In genomic region chr12:38704455-38704854, GRCh38 we compare ENCODE assay signal across 21 cellular contexts.
DNase-seq lines count a peak whose midpoint lies in the region; ATAC-seq, FAIRE-seq and TF ChIP-seq lines count a peak whose summit lies in the region.
"Had no signal": no experiment of that assay in that cellular context is flagged by ENCODE, and none has a peak within 500 bp of the region (broad histone marks: within the 10 kb centered on the region; RNA-seq: fewer than 3 reads in every experiment).

No MANE protein-coding gene starts in this region.

- H3K4me3 ChIP-seq in liver (ENCODE audit: low read depth in 1 of 3, low read length in 3 of 3), result no peak overlapping the region
- no peak overlapping the region for H3K4me3 ChIP-seq in HepG2 (replicated peaks in 1 of 3; ENCODE audit: insufficient read depth in 1 of 3, low read depth in 2 of 3, low read length in 3 of 3)
- H3K4me3 ChIP-seq: A549; BLaER1 treated with 17β-estradiol and CSF1 and Interleukin-3, amounts not matched to agents 10 nM and 100 nM had no signal

- TF ChIP-seq EP300 in HepG2 (IDR thresholded peaks at IDR 0.05; ENCODE audit: low read depth in 2 of 2, low read length in 2 of 2), result no peak
- TF ChIP-seq EP300 in HepG2 (CRISPR knock-in tag; IDR thresholded peaks at IDR 0.05; ENCODE audit: borderline replicate concordance), result no peak

- intact Hi-C loops in HepG2 (cut with micrococcal nuclease; ENCODE audit: unreplicated experiment), result no loop called here

- no peaks in the 10 kb centered on the region for H4K20me1 ChIP-seq in HepG2 (ENCODE audit: insufficient read depth, low read length)
- H4K20me1 ChIP-seq: BLaER1 treated with 17β-estradiol and CSF1 and Interleukin-3, amounts not matched to agents 10 nM and 100 nM had no signal

- BruUV-seq in HepG2 (replicated peaks; lab: Mats Ljungman, UMichigan), result no TSS peak

- CTCF ChIA-PET in HepG2 (lab: Yijun Ruan, JAX; ENCODE audit: low intra/inter-chr PET ratio, low total read pairs), result no interaction called here

- in situ Hi-C loops in HepG2 (cut with HindIII; ENCODE audit: extremely low pct_ligation_motif_present, low pct_unique_long_range_greater_than_20kb), result no loop called here

- H3K36me3 ChIP-seq in liver (ENCODE audit: control insufficient read depth in 4 of 4, insufficient read depth in 3 of 4, low read depth in 1 of 4, low read length in 3 of 4) (peaks cover 0 to 5% (median 2%) of the 10 kb centered on the region in 4 donors), HepG2 (replicated peaks in 1 of 2; ENCODE audit: control insufficient read depth in 1 of 2, insufficient read depth in 2 of 2, low read length in 2 of 2) (no peaks in the 10 kb centered on the region)

- FAIRE-seq in HepG2 (lab: Jason Lieb, UNC), result no peak
- FAIRE-seq: A549, D721Med, G401.6, GM12891, GM19239 had no signal

- no peak overlapping the region for H3K4me3 Mint-ChIP-seq in effector memory CD8-positive, alpha-beta T cell
- H3K4me3 Mint-ChIP-seq: B cell; CD4-positive, alpha-beta T cell; CD8-positive, alpha-beta T cell had no signal

- H3K27me3 ChIP-seq in liver (ENCODE audit: control insufficient read depth in 4 of 4, insufficient read depth in 4 of 4, low read length in 3 of 4) (no peaks in the 10 kb centered on the region), HepG2 (ENCODE audit: control insufficient read depth in 1 of 2, insufficient read depth in 2 of 2, low read length in 2 of 2) (no peaks in the 10 kb centered on the region)
- H3K27me3 ChIP-seq: BLaER1 treated with 17β-estradiol and CSF1 and Interleukin-3, amounts not matched to agents 10 nM and 100 nM had no signal

- no peaks in the 10 kb centered on the region for H3K36me3 Mint-ChIP-seq in effector memory CD8-positive, alpha-beta T cell (ENCODE audit: insufficient read depth)
- H3K36me3 Mint-ChIP-seq: CD8-positive, alpha-beta T cell had no signal

- TF ChIP-seq CTCF in liver (IDR thresholded peaks at IDR 0.05; ENCODE audit: low read depth, low read length, missing input control) (no peak), HepG2 (CRISPR knock-in tag; IDR thresholded peaks at IDR 0.05) (no peak)

- ATAC-seq in HepG2, result no peak
- peak; percentile 53 for ATAC-seq in left lobe of liver
- no peak for ATAC-seq in HG02852 (IDR thresholded peaks at IDR 0.05; ENCODE audit: unreplicated experiment)
- no peak for ATAC-seq in effector memory CD8-positive, alpha-beta T cell (replicated peaks)
- ATAC-seq: A549; CD8-positive, alpha-beta T cell had no signal

- peaks cover 0 to 2% of the 10 kb centered on the region in 2 donors for H3K9me3 Mint-ChIP-seq in effector memory CD8-positive, alpha-beta T cell
- H3K9me3 Mint-ChIP-seq: CD4-positive, alpha-beta T cell had no signal

- H2AFZ ChIP-seq in HepG2 (ENCODE audit: low read length), result no peak overlapping the region

- POLR2A ChIA-PET in HepG2 (lab: Yijun Ruan, JAX), result no interaction called here

- no peak for TF ChIP-seq POLR2A in HepG2 (IDR thresholded peaks at IDR 0.05; ENCODE audit: insufficient read depth in 1 of 2, low read depth in 2 of 2, low read length in 2 of 2)

- DNase-seq in HepG2 (ENCODE audit: low spot score) (no peak), left lobe of liver (ENCODE audit: low spot score) (no peak)
- DNase-seq in effector memory CD8-positive, alpha-beta T cell, result no peak
- DNase-seq: AML-193; Caco-2; Calu3; CD4-positive, alpha-beta T cell; CD8-positive, alpha-beta T cell; DMS79 treated with DMSO at 0.1 percent for 48 hours; GF-D8 had no signal

- no peak overlapping the region for H3K27ac Mint-ChIP-seq in effector memory CD8-positive, alpha-beta T cell
- H3K27ac Mint-ChIP-seq: B cell; CD4-positive, alpha-beta T cell; CD8-positive, alpha-beta T cell had no signal

- no peaks in the 10 kb centered on the region for H3K27me3 Mint-ChIP-seq in effector memory CD8-positive, alpha-beta T cell
- H3K27me3 Mint-ChIP-seq: B cell; CD4-positive, alpha-beta T cell had no signal

- WGBS in liver, result 45% methylated on average over 1 of the region's 1 CpG
- WGBS in HepG2 (ENCODE audit: low lambda C conversion rate), result 55% methylated on average over 1 of the region's 1 CpG

- no peaks in the 10 kb centered on the region for H3K4me1 Mint-ChIP-seq in effector memory CD8-positive, alpha-beta T cell (ENCODE audit: low read depth in 2 of 2)
- H3K4me1 Mint-ChIP-seq: B cell had no signal

- H3K9me3 ChIP-seq in liver (ENCODE audit: control insufficient read depth in 4 of 4, low read length in 3 of 4) (no peaks in the 10 kb centered on the region), HepG2 (ENCODE audit: low read length) (no peaks in the 10 kb centered on the region)
- H3K9me3 ChIP-seq: A549, Caco-2 had no signal

- TF ChIP-seq RAD21 in liver (IDR thresholded peaks at IDR 0.05), result no peak
- TF ChIP-seq RAD21 in HepG2 (CRISPR knock-in tag; IDR thresholded peaks at IDR 0.05), result no peak

- no peaks in the 10 kb centered on the region for H3K79me2 ChIP-seq in HepG2 (ENCODE audit: insufficient read depth, low read length)

- no peak overlapping the region for H3K9ac ChIP-seq in liver (ENCODE audit: low read depth in 1 of 2, low read length in 2 of 2)
- H3K9ac ChIP-seq in HepG2 (ENCODE audit: insufficient read depth, low read depth, low read length), result no peak overlapping the region
- H3K9ac ChIP-seq: BLaER1 treated with 17β-estradiol and CSF1 and Interleukin-3, amounts not matched to agents 10 nM and 100 nM had no signal

- H3K4me2 ChIP-seq in HepG2 (ENCODE audit: low read depth, low read length), result no peak overlapping the region
- H3K4me2 ChIP-seq: A549; BLaER1 treated with 17β-estradiol and CSF1 and Interleukin-3, amounts not matched to agents 10 nM and 100 nM had no signal

- no peaks in the 10 kb centered on the region for H3K4me1 ChIP-seq in liver (ENCODE audit: control insufficient read depth in 4 of 4, insufficient read depth in 4 of 4, low read length in 3 of 4)
- H3K4me1 ChIP-seq in HepG2 (ENCODE audit: insufficient read depth, low read length), result no peaks in the 10 kb centered on the region
- H3K4me1 ChIP-seq: A549; BLaER1 treated with 17β-estradiol and CSF1 and Interleukin-3, amounts not matched to agents 10 nM and 100 nM; Caco-2 had no signal

- H3K27ac ChIP-seq in liver (ENCODE audit: low read depth in 1 of 2, low read length in 2 of 2) (no peak overlapping the region), HepG2 (ENCODE audit: extremely low read length, insufficient read depth, low read length) (no peak overlapping the region)
- H3K27ac ChIP-seq: 22Rv1; A549; BLaER1 treated with 17β-estradiol and CSF1 and Interleukin-3, amounts not matched to agents 10 nM and 100 nM; C4-2B had no signal

TF ChIP-seq in liver, 16 proteins besides CTCF, POLR2A, EP300 and RAD21:
- no peak for TF ChIP-seq RXRA (IDR thresholded peaks at IDR 0.05)
- no peak for TF ChIP-seq TAF1 (conservative IDR thresholded peaks at IDR 0.05)
- TF ChIP-seq FOXA1 (IDR thresholded peaks at IDR 0.05), result no peak
- TF ChIP-seq MAX (IDR thresholded peaks at IDR 0.05), result no peak
- no peak for TF ChIP-seq NR2F2 (IDR thresholded peaks at IDR 0.05)
- no peak for TF ChIP-seq EGR1 (IDR thresholded peaks at IDR 0.05; ENCODE audit: low read depth in 2 of 2)
- TF ChIP-seq FOXA2 (IDR thresholded peaks at IDR 0.05), result peak; percentile 27
- TF ChIP-seq SP1 (IDR thresholded peaks at IDR 0.05), result no peak

TF ChIP-seq in HepG2, 621 proteins besides CTCF, POLR2A, EP300 and RAD21 (continues in another document):
- TF ChIP-seq ARID4A (CRISPR knock-in tag; IDR thresholded peaks at IDR 0.05; ENCODE audit: borderline replicate concordance), result no peak
- TF ChIP-seq MATR3 (CRISPR knock-in tag; IDR thresholded peaks at IDR 0.05), result no peak
- no peak for TF ChIP-seq MTA1 (CRISPR knock-in tag; IDR thresholded peaks at IDR 0.05; ENCODE audit: borderline replicate concordance)
- no peak for TF ChIP-seq ZNF484 (CRISPR knock-in tag; IDR thresholded peaks at IDR 0.05; ENCODE audit: borderline replicate concordance, low read depth)
- no peak for TF ChIP-seq ZSCAN9 (CRISPR knock-in tag; IDR thresholded peaks at IDR 0.05; ENCODE audit: borderline replicate concordance)
- no peak for TF ChIP-seq ZNF570 (CRISPR knock-in tag; IDR thresholded peaks at IDR 0.05; ENCODE audit: borderline replicate concordance)
- no peak for TF ChIP-seq ZNF619 (CRISPR knock-in tag; IDR thresholded peaks at IDR 0.05)
- no peak for TF ChIP-seq ETS1 (CRISPR knock-in tag; IDR thresholded peaks at IDR 0.05)
- no peak for TF ChIP-seq RFX5 (IDR thresholded peaks at IDR 0.05; ENCODE audit: low read depth, low read length)
